ENCODE assay signal across 9 cellular contexts in genomic region chr2:9179572-9180201, GRCh38. TPM values are rescaled to one million over a fixed set of nuclear protein-coding genes. Genes with fewer than 3 reads are reported as not detected.
A peak's percentile ranks its signal among the peaks of the same experiment; 100 is the strongest.
DNase-seq lines count a peak whose midpoint lies in the region; ATAC-seq and TF ChIP-seq lines count a peak whose summit lies in the region.
"Had no signal": no experiment of that assay in that cellular context is flagged by ENCODE, and none has a peak within 500 bp of the region (broad histone marks: within the 10 kb centered on the region; RNA-seq: fewer than 3 reads in every experiment).

No MANE protein-coding gene starts in this region.

- H3K9me3 ChIP-seq in WERI-Rb-1 (ENCODE audit: severe bottlenecking) = no peaks in the 10 kb centered on the region

- no peak for TF ChIP-seq CTCF in WERI-Rb-1 (IDR thresholded peaks at IDR 0.05; ENCODE audit: low read depth, low read length)

- peak; percentile 80 for DNase-seq in GM04503 (ENCODE audit: low read depth)
- DNase-seq in WERI-Rb-1 = peak; percentile 30
- peak; percentile 42 for DNase-seq in glomerular visceral epithelial cell (ENCODE audit: extremely low spot score)
- DNase-seq in sciatic nerve (ENCODE audit: low spot score) = no peak
- no peak for DNase-seq in cerebellar cortex (ENCODE audit: low spot score)
- DNase-seq: erythroblast had no signal

- H3K27ac ChIP-seq in WERI-Rb-1 = no peak overlapping the region

- H3K27me3 ChIP-seq in WERI-Rb-1 (ENCODE audit: insufficient read depth, low read depth, severe bottlenecking) = no peaks in the 10 kb centered on the region

- no peaks in the 10 kb centered on the region for H3K36me3 ChIP-seq in WERI-Rb-1

- no peak overlapping the region for H3K4me3 ChIP-seq in WERI-Rb-1 (ENCODE audit: low read depth, low read length)

- intact Hi-C loops in sciatic nerve (cut with DNase I) = no loop called here

- ATAC-seq in sciatic nerve (peak; percentile 33), GM21528 (IDR thresholded peaks at IDR 0.05; ENCODE audit: low FRiP score, unreplicated experiment) (no peak), GM19455 (IDR thresholded peaks at IDR 0.05; ENCODE audit: unreplicated experiment) (no peak), GM19397 (IDR thresholded peaks at IDR 0.05; ENCODE audit: unreplicated experiment) (no peak)

RNA-seq across cellular contexts. Expression of gene ASAP2, which starts 26.9 kb away (rescaled TPM):
- 47.1 TPM for total RNA-seq in sciatic nerve

Comparison
In these comparisons a context has a peak if more than half of its experiments do, and no peak if none do; other contexts are left out.
1. DNase-seq: peak in GM04503 (single experiment), WERI-Rb-1 (single experiment) and glomerular visceral epithelial cell (single experiment); none in sciatic nerve (single experiment) and cerebellar cortex (single experiment).